In the genomic region with DNA sequence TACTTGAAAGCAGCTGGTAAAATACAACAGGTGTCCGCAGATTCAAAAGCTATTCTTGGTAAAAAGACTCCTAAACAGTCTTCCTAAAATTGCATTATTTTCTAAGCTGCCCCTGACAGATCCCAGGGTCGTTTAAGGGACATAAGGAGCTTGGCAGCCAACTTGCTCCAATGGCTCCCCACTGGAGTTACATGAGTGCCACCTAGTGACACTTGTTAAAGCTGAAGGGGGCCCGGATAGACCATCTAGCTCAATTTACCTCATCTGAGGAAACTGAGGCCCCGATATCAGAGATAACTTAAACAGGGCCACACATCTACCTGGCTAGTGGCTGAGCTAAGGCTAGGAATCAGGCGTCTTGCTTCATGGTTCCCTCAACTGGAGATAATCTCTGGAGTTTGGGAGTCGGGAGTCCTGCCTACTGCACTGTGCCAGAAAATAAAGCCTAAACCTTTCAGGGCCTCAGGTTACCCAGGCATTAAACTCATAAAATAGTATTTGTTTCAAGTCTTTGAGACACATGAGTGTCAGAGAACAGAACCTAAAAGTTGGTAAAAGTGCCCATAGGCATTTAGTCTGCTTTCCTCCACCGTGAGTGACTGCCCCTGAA, we compare ENCODE assay signal across 8 cellular contexts. TPM values are rescaled to one million over a fixed set of nuclear protein-coding genes. Genes with fewer than 3 reads are reported as not detected.
DNase-seq lines count a peak whose midpoint lies in the region; ATAC-seq, FAIRE-seq and TF ChIP-seq lines count a peak whose summit lies in the region.

No MANE protein-coding gene starts in this region.

- no peak overlapping the region for H3K4me2 ChIP-seq in A549

- no peaks in the 10 kb centered on the region for H3K9me3 ChIP-seq in A549
- H3K9me3 ChIP-seq in gastroesophageal sphincter, result no peaks in the 10 kb centered on the region

- POLR2A ChIA-PET in A549 (lab: Yijun Ruan, JAX), result interaction anchor here (1.0 to 1.1 kb wide), 2 partner anchors 411 to 422 kb away, joined by 7 read pairs; no protein-coding TSS in a partner anchor

- TF ChIP-seq POLR2A in A549 (IDR thresholded peaks at IDR 0.05; ENCODE audit: low read length), result no peak
- no peak for TF ChIP-seq POLR2A in gastroesophageal sphincter (IDR thresholded peaks at IDR 0.05)

- FAIRE-seq in A549 (lab: Jason Lieb, UNC), result no peak

- TF ChIP-seq CTCF in A549 (IDR thresholded peaks at IDR 0.05) (peak; percentile 88), gastroesophageal sphincter (IDR thresholded peaks at IDR 0.05) (peak; percentile 68 to 85 (median 82))

- no peaks in the 10 kb centered on the region for H3K4me1 ChIP-seq in A549
- peaks cover 3 to 14% (median 5%) of the 10 kb centered on the region in 3 donors for H3K4me1 ChIP-seq in gastroesophageal sphincter

- ATAC-seq in A549 (peak; percentile 88 to 97), HG03039 (IDR thresholded peaks at IDR 0.05; ENCODE audit: unreplicated experiment) (peak; percentile 67), gastroesophageal sphincter (peak; percentile 65), HG02970 (IDR thresholded peaks at IDR 0.05; ENCODE audit: low FRiP score, unreplicated experiment) (no peak)

- H3K36me3 ChIP-seq in gastroesophageal sphincter, result no peaks in the 10 kb centered on the region

- H3K27ac ChIP-seq in A549 (no peak overlapping the region), gastroesophageal sphincter (peak overlapping the region; percentile 40 to 75 (median 58))

- TF ChIP-seq RAD21 in A549 (conservative IDR thresholded peaks at IDR 0.05 in 1 of 2, IDR thresholded peaks at IDR 0.05 in 1 of 2), result peak; percentile 95 to 96

- CTCF ChIA-PET in A549 (lab: Yijun Ruan, JAX), result interaction anchor here (0.6 to 5.2 kb wide), 41 partner anchors 9 to 463 kb away, joined by 3 to 118 read pairs (median 4); no protein-coding TSS in a partner anchor

- no peak overlapping the region for H3K4me3 ChIP-seq in A549
- H3K4me3 ChIP-seq in gastroesophageal sphincter, result no peak overlapping the region

- H3K27me3 ChIP-seq in gastroesophageal sphincter, result no peaks in the 10 kb centered on the region

- no peak for TF ChIP-seq EP300 in A549 (IDR thresholded peaks at IDR 0.05)
- TF ChIP-seq EP300 in gastroesophageal sphincter (IDR thresholded peaks at IDR 0.05), result no peak

- WGBS in A549 (ENCODE audit: missing lambda C conversion rate), result 27% methylated on average over 6 of the region's 7 CpGs
- WGBS in gastroesophageal sphincter (ENCODE audit: low coverage in 1 of 2), 2 donors, result 18 to 33% methylated on average over 3 to 4 of the region's 7 CpGs

- DNase-seq in A549 (ENCODE audit: low read depth in 1 of 2, low spot score in 1 of 2) (peak; percentile 42 to 65), GF-D8 (lab: John Stamatoyannopoulos, UW) (peak; percentile 37), NCI-H446 treated with DMSO at 0.1 percent for 48 hours (lab: John Stamatoyannopoulos, UW) (peak; percentile 32), nucleus accumbens (lab: John Stamatoyannopoulos, UW) (peak in 36 of 56 donors; percentile 0 to 68 (median 12))
- peak; percentile 54 for DNase-seq in activated T-cell treated with anti-CD3 and anti-CD28 coated beads, Interleukin-2, amount 50 U/mL, for 48 hours

TF ChIP-seq in A549, 52 proteins besides CTCF, POLR2A, EP300 and RAD21:
- TF ChIP-seq BHLHE40 (IDR thresholded peaks at IDR 0.05; ENCODE audit: low read depth, low read length), result no peak
- TF ChIP-seq SMC3 (IDR thresholded peaks at IDR 0.05), result peak; percentile 95

RNA-seq across cellular contexts. Expression of a gene that starts 6.5 kb away (rescaled TPM):
- 29.4 and 31.3 TPM in 2 replicates for polyA plus RNA-seq in A549 (2011; rRNA removed)
- polyA plus RNA-seq in A549 (2012; cell fraction: cytosol; rRNA removed), result 3.2 and 3.8 TPM in 2 replicates
- 2.1 and 5.2 TPM in 2 replicates for polyA plus RNA-seq in A549 (2012; cell fraction: nucleus; rRNA removed)
- polyA plus RNA-seq in A549 (2017; fragmentation: RNase III; extraction: RNeasy Plus Mini Kit Qiagen cat#74134 plus additional on column Dnase treatment), result 13.4 to 14.5 TPM (median 14.3 TPM) in 3 replicates
- 17.8 and 18.4 TPM in 2 replicates for polyA minus RNA-seq in A549 (2011; rRNA and poly(A)+ RNA removed)
- total RNA-seq in gastroesophageal sphincter, result 10 to 100 TPM; 23.9 to 37.2 (median 34.0) TPM

Comparison
In these comparisons a context has a peak if more than half of its experiments do, and no peak if none do; other contexts are left out.
1. H3K27ac ChIP-seq: peak in gastroesophageal sphincter (4 of 4); none in A549 (0 of 2).
2. Peak in every context shown above with its lines, with median percentiles within 50 percentile points of each other: DNase-seq.